In the genomic region with DNA sequence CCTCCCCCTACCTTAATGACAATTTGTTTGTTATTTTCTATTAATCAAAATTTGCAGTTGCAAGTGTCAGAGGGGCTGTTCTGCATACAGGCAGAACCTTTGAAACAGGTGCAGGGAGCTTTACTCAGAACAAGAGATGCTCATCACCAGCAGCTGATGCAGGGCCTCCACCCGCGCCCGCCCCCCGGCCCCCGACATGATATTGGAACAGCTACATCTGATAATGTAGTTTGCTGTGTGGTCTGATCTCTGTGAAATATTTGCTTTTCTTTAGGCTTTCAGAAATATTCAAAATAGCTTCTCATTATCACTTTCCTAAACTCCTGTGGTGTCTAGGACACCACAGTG, we compare ENCODE assay signal across 12 cellular contexts.
"Had no signal": no experiment of that assay in that cellular context is flagged by ENCODE, and none has a peak within 500 bp of the region (broad histone marks: within the 10 kb centered on the region; RNA-seq: fewer than 3 reads in every experiment).

No MANE protein-coding gene starts in this region.

- H3K27ac Mint-ChIP-seq: activated naive CD4-positive, alpha-beta T cell treated with anti-CD3 and anti-CD28 coated beads, Interleukin-2, amount 10 ng/mL, durations not matched to agents 7 days and 5 days; activated T-helper 2 cell treated with anti-CD3 and anti-CD28 coated beads, Interferon-gamma antibody, Interleukin-2, Interleukin-4, amounts not matched to agents 10 μg/mL and 5 μg/mL and 100 μg/mL, durations not matched to agents 14 hours and 24 hours and 36 hours; dendritic cell treated with granulocyte-macrophage colony-stimulating factor and Interleukin-4, amounts not matched to agents 40 ng/mL and 50 ng/mL, for 4 days; effector memory CD8-positive, alpha-beta T cell; natural killer cell; stimulated activated effector memory CD8-positive, alpha-beta T cell treated with anti-CD3 and anti-CD28 coated beads, Interleukin-12 subunit alpha, Interleukin-12 subunit beta, amount 100 ng/mL, for 72 hours had no signal

- H3K9me3 Mint-ChIP-seq: activated naive CD4-positive, alpha-beta T cell treated with anti-CD3 and anti-CD28 coated beads, Interleukin-2, amount 10 ng/mL, durations not matched to agents 7 days and 5 days; activated T-helper 2 cell treated with anti-CD3 and anti-CD28 coated beads, Interferon-gamma antibody, Interleukin-2, Interleukin-4, amounts not matched to agents 10 μg/mL and 5 μg/mL and 100 μg/mL, durations not matched to agents 14 hours and 24 hours and 36 hours; dendritic cell treated with granulocyte-macrophage colony-stimulating factor and Interleukin-4, amounts not matched to agents 40 ng/mL and 50 ng/mL, for 4 days; effector memory CD8-positive, alpha-beta T cell; natural killer cell; stimulated activated effector memory CD8-positive, alpha-beta T cell treated with anti-CD3 and anti-CD28 coated beads, Interleukin-12 subunit alpha, Interleukin-12 subunit beta, amount 100 ng/mL, for 72 hours had no signal

- H3K36me3 Mint-ChIP-seq: activated naive CD4-positive, alpha-beta T cell treated with anti-CD3 and anti-CD28 coated beads, Interleukin-2, amount 10 ng/mL, durations not matched to agents 7 days and 5 days; natural killer cell; stimulated activated effector memory CD8-positive, alpha-beta T cell treated with anti-CD3 and anti-CD28 coated beads, Interleukin-12 subunit alpha, Interleukin-12 subunit beta, amount 100 ng/mL, for 72 hours had no signal

- H3K4me3 Mint-ChIP-seq: activated naive CD4-positive, alpha-beta T cell treated with anti-CD3 and anti-CD28 coated beads, Interleukin-2, amount 10 ng/mL, durations not matched to agents 7 days and 5 days; dendritic cell treated with granulocyte-macrophage colony-stimulating factor and Interleukin-4, amounts not matched to agents 40 ng/mL and 50 ng/mL, for 4 days; effector memory CD8-positive, alpha-beta T cell; natural killer cell; stimulated activated effector memory CD8-positive, alpha-beta T cell treated with anti-CD3 and anti-CD28 coated beads, Interleukin-12 subunit alpha, Interleukin-12 subunit beta, amount 100 ng/mL, for 72 hours had no signal

- H3K27ac ChIP-seq: uterus had no signal

- H3K27me3 ChIP-seq: uterus had no signal

- H3K9me3 ChIP-seq: uterus had no signal

- H3K27me3 Mint-ChIP-seq: dendritic cell treated with granulocyte-macrophage colony-stimulating factor and Interleukin-4, amounts not matched to agents 40 ng/mL and 50 ng/mL, for 4 days; effector memory CD8-positive, alpha-beta T cell had no signal

- ATAC-seq: effector memory CD8-positive, alpha-beta T cell; natural killer cell; stimulated activated effector memory CD8-positive, alpha-beta T cell treated with anti-CD3 and anti-CD28 coated beads, Interleukin-12 subunit alpha, Interleukin-12 subunit beta, amount 100 ng/mL, for 72 hours had no signal

- DNase-seq: activated CD4-positive, alpha-beta T cell treated with anti-CD3 and anti-CD28 coated beads for 1 hour; activated CD4-positive, alpha-beta T cell treated with anti-CD3 and anti-CD28 coated beads, Interleukin-2, amount 50 U/mL, for 4 hours; activated naive CD4-positive, alpha-beta T cell treated with anti-CD3 and anti-CD28 coated beads, Interleukin-2, amount 10 ng/mL, durations not matched to agents 7 days and 5 days; activated T-cell treated with anti-CD3 and anti-CD28 coated beads, Interleukin-2, amount 50 U/mL, for 1 hour; effector memory CD8-positive, alpha-beta T cell; head of caudate nucleus; mesendoderm; natural killer cell; uterus had no signal

- H3K4me3 ChIP-seq: uterus had no signal

- H3K36me3 ChIP-seq: uterus had no signal

- H3K4me1 ChIP-seq: uterus had no signal
